In the genomic region with DNA sequence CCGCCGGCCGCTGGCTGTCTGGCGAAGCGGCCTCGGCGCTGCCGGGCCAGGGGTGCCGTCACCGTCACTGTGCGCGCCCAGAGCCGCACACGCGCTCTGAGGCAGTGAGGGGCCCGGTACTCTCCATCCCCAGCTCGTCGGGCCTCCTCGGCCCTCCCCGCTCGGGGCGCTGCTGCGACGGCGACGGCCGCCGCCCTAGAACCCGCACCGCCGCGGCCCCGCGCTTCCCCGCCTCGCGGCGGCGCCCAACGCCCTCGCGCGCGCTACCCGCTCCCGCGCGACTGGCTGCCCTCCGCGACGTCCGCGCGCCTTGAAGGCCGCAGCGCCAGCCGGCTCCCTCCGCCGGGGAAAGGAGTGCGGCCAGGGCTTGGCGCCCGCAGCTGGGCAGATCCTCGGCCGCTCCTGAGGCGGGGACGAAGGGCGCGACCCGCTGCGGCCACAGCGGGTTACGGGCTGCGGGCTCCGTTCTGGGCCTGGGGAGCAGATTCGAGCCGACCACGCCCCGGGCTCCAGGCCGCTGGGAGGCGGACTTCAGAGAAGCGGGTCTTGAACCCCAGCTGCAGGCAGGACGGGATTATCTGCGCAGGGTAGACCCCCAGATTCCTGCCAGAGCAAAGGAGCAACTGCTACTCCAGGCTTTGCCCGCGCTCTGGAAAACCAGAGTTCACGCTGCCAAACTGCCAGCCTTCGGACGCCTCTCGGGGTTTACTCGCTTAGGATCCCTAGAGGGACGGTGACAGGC, we compare ENCODE assay signal across 8 cellular contexts. TPM values are rescaled to one million over a fixed set of nuclear protein-coding genes. Genes with fewer than 3 reads are reported as not detected.
DNase-seq lines count a peak whose midpoint lies in the region; ATAC-seq and TF ChIP-seq lines count a peak whose summit lies in the region.

A gene (minus strand): TSS at position 283 of the 742 bp plus-strand sequence. CDS start 519 bp downstream, outside the sequence.

- peak within 1 kb of the TSS; percentile 49 to 92 (median 78) for H3K27ac ChIP-seq in heart right ventricle
- peak within 1 kb of the TSS; percentile 87 for H3K27ac ChIP-seq in upper lobe of right lung

- peak within 1 kb of the TSS; percentile 88 for H3K4me3 Mint-ChIP-seq in osteocyte (ENCODE audit: unreplicated experiment)

- peaks cover 0 to 16% (median 0%) of the 10 kb centered on the region in 9 donors for H3K36me3 ChIP-seq in heart right ventricle
- H3K36me3 ChIP-seq in upper lobe of right lung: no peaks in the 10 kb centered on the region

- peak within 1 kb of the TSS; percentile 75 to 95 (median 84) for H3K4me3 ChIP-seq in heart right ventricle
- H3K4me3 ChIP-seq in upper lobe of right lung: peak within 1 kb of the TSS; percentile 83

- peaks cover 16% of the 10 kb centered on the region for H3K4me1 Mint-ChIP-seq in osteocyte (ENCODE audit: unreplicated experiment)

- no peaks in the 10 kb centered on the region for H3K9me3 Mint-ChIP-seq in osteocyte (ENCODE audit: unreplicated experiment)

- intact Hi-C loops in heart right ventricle (cut with DNase I): no loop called here
- intact Hi-C loops in upper lobe of right lung (cut with DNase I): no loop called here

- H3K27ac Mint-ChIP-seq in osteocyte (ENCODE audit: unreplicated experiment): peak within 1 kb of the TSS; percentile 69

- H3K27me3 Mint-ChIP-seq in osteocyte (ENCODE audit: unreplicated experiment): no peaks in the 10 kb centered on the region

- 8 to 9% methylated on average over 74 to 91 of the region's 91 CpGs for WGBS in heart right ventricle, 2 donors

- TF ChIP-seq CTCF in GM12873 (IDR thresholded peaks at IDR 0.05; ENCODE audit: insufficient read depth, low read depth, low read length, missing control alignments) (peak; percentile 5), heart right ventricle (IDR thresholded peaks at IDR 0.05) (peak in 2 of 9 donors; percentile 8 to 22), osteocyte (IDR thresholded peaks at IDR 0.05) (peak; percentile 11), upper lobe of right lung (IDR thresholded peaks at IDR 0.05) (no peak)

- H3K9me3 ChIP-seq in heart right ventricle (no peaks in the 10 kb centered on the region), upper lobe of right lung (no peaks in the 10 kb centered on the region)

- peaks cover 3% of the 10 kb centered on the region for H3K36me3 Mint-ChIP-seq in osteocyte (ENCODE audit: unreplicated experiment)

- no peaks in the 10 kb centered on the region for H3K27me3 ChIP-seq in heart right ventricle
- no peaks in the 10 kb centered on the region for H3K27me3 ChIP-seq in upper lobe of right lung

- ATAC-seq in HG02870 (IDR thresholded peaks at IDR 0.05; ENCODE audit: unreplicated experiment): peak; percentile 58
- ATAC-seq in heart right ventricle: peak; percentile 52 to 87 (median 78)
- peak; percentile 92 for ATAC-seq in upper lobe of right lung

- DNase-seq in RPMI8226: peak; percentile 67
- DNase-seq in amniotic epithelial cell (ENCODE audit: low read depth): peak; percentile 77
- DNase-seq in heart right ventricle: peak; percentile 34 to 72
- peak; percentile 90 for DNase-seq in osteocyte (ENCODE audit: extremely low spot score, unreplicated experiment)
- DNase-seq in upper lobe of right lung: peak; percentile 84
- DNase-seq in NCI-H187 (lab: John Stamatoyannopoulos, UW): no peak

- H3K4me1 ChIP-seq in heart right ventricle: peaks cover 0 to 23% (median 12%) of the 10 kb centered on the region in 9 donors
- H3K4me1 ChIP-seq in upper lobe of right lung: peaks cover 3% of the 10 kb centered on the region

RNA-seq across cellular contexts. Expression of the gene that starts here (rescaled TPM):
- total RNA-seq in heart right ventricle: 10 to 100 TPM; 12.0 to 23.7 (median 18.0) TPM
- polyA plus RNA-seq in heart right ventricle: 1 to 10 TPM; 2.9 to 5.9 TPM
- total RNA-seq in osteocyte: 32.6 and 33.3 TPM in 2 replicates
- total RNA-seq in upper lobe of right lung: 30.8 TPM

Comparison
In these comparisons a context has a peak if more than half of its experiments do, and no peak if none do; other contexts are left out.
1. DNase-seq: peak in RPMI8226 (single experiment), amniotic epithelial cell (single experiment), heart right ventricle (2 of 2), osteocyte (single experiment) and upper lobe of right lung (single experiment); none in NCI-H187 (0 of 2).
2. Peak in every context shown above with its lines, with median percentiles within 50 percentile points of each other: ATAC-seq.